In the genomic region with DNA sequence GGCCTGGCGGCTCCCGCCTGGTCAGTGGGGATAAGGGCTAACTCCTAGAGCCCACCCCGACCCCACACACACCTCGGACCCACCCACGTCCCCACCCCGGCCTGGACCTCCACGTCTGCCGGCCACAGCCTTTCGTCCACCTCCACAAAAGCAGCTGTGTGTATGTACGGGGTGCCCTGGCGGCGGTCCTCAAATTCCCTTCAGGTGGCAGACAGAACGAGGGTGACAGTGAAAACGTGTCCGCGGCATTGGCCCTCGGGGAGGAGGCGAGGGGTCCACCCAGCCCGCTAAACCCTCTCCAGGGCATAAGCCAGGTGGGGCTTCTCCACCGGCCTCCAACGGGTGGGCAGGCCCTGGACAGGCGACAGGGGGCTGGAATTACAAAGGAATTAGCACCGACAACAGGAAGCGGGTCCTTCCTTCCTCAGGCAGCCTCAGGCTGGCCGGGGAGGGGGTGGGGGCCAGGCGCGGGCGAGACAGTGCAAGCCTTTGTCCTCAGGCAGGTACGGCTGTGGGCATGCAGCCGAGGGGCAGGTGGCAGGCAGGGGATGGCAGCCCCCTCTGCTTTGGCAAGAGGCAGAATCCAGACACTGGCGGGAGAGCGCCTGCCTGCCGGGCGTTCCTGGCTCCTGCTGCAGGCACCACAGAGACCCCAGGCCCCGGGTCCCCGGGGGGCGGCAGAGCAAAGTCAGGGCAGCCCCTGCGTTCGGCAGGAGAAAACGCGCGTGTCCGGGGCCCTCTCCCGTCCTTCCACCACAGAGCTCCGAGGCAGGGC, we compare ENCODE assay signal across 1 cellular context.
TF ChIP-seq lines count a peak whose summit lies in the region.

No MANE protein-coding gene starts in this region.

TF ChIP-seq in HEK293, 187 proteins besides CTCF, POLR2A, EP300 and RAD21 (continued from another document):
- TF ChIP-seq, protein P1, sequence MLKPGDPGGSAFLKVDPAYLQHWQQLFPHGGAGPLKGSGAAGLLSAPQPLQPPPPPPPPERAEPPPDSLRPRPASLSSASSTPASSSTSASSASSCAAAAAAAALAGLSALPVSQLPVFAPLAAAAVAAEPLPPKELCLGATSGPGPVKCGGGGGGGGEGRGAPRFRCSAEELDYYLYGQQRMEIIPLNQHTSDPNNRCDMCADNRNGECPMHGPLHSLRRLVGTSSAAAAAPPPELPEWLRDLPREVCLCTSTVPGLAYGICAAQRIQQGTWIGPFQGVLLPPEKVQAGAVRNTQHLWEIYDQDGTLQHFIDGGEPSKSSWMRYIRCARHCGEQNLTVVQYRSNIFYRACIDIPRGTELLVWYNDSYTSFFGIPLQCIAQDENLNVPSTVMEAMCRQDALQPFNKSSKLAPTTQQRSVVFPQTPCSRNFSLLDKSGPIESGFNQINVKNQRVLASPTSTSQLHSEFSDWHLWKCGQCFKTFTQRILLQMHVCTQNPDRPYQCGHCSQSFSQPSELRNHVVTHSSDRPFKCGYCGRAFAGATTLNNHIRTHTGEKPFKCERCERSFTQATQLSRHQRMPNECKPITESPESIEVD (tag by site-specific recombination; IDR thresholded peaks at IDR 0.05): no peak
- TF ChIP-seq, protein P2, sequence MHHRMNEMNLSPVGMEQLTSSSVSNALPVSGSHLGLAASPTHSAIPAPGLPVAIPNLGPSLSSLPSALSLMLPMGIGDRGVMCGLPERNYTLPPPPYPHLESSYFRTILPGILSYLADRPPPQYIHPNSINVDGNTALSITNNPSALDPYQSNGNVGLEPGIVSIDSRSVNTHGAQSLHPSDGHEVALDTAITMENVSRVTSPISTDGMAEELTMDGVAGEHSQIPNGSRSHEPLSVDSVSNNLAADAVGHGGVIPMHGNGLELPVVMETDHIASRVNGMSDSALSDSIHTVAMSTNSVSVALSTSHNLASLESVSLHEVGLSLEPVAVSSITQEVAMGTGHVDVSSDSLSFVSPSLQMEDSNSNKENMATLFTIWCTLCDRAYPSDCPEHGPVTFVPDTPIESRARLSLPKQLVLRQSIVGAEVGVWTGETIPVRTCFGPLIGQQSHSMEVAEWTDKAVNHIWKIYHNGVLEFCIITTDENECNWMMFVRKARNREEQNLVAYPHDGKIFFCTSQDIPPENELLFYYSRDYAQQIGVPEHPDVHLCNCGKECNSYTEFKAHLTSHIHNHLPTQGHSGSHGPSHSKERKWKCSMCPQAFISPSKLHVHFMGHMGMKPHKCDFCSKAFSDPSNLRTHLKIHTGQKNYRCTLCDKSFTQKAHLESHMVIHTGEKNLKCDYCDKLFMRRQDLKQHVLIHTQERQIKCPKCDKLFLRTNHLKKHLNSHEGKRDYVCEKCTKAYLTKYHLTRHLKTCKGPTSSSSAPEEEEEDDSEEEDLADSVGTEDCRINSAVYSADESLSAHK (tag by site-specific recombination; IDR thresholded peaks at IDR 0.05): no peak
